8 cellular contexts compared by ENCODE assay signal in genomic region chr10:73879296-73880173, GRCh38. TPM values are rescaled to one million over a fixed set of nuclear protein-coding genes. Genes with fewer than 3 reads are reported as not detected.
DNase-seq lines count a peak whose midpoint lies in the region; ATAC-seq and TF ChIP-seq lines count a peak whose summit lies in the region.

No MANE protein-coding gene starts in this region.

- no peak overlapping the region for H3K27ac Mint-ChIP-seq in activated T-cell treated with anti-CD3 and anti-CD28 coated beads, Interleukin-2, amount 50 U/mL, for 72 hours

- no peaks in the 10 kb centered on the region for H3K36me3 ChIP-seq in Peyer's patch
- no peaks in the 10 kb centered on the region for H3K36me3 ChIP-seq in neutrophil
- no peaks in the 10 kb centered on the region for H3K36me3 ChIP-seq in stomach smooth muscle (ENCODE audit: control insufficient read depth in 2 of 2, insufficient read depth in 2 of 2, low read length in 2 of 2)

- H3K4me3 ChIP-seq in Peyer's patch, result no peak overlapping the region
- H3K4me3 ChIP-seq in fibroblast of mammary gland (ENCODE audit: control insufficient read depth, low read depth, low read length), result no peak overlapping the region
- H3K4me3 ChIP-seq in neutrophil (ENCODE audit: low read depth in 1 of 2, low read length in 1 of 2), result no peak overlapping the region
- H3K4me3 ChIP-seq in stomach smooth muscle (ENCODE audit: low read length in 2 of 2), result no peak overlapping the region

- H3K9ac ChIP-seq in stomach smooth muscle (ENCODE audit: low read length in 2 of 2), result peak overlapping the region in 1 of 2 donors; percentile 42

- peak; percentile 80 for ATAC-seq in GM21390 (IDR thresholded peaks at IDR 0.05; ENCODE audit: unreplicated experiment)
- peak; percentile 94 to 97 for ATAC-seq in activated T-cell treated with anti-CD3 and anti-CD28 coated beads, Interleukin-2, amount 50 U/mL, for 72 hours (replicated peaks in 1 of 2)

- H3K27ac ChIP-seq in Peyer's patch, result no peak overlapping the region
- H3K27ac ChIP-seq in neutrophil, result peak overlapping the region; percentile 44
- peak overlapping the region; percentile 60 for H3K27ac ChIP-seq in stomach smooth muscle (ENCODE audit: low read length)

- H3K27me3 ChIP-seq in Peyer's patch (no peaks in the 10 kb centered on the region), neutrophil (no peaks in the 10 kb centered on the region), stomach smooth muscle (ENCODE audit: control insufficient read depth in 1 of 2, insufficient read depth in 2 of 2, low read length in 2 of 2) (no peaks in the 10 kb centered on the region)

- H3K9me3 ChIP-seq in Peyer's patch (no peaks in the 10 kb centered on the region), neutrophil (no peaks in the 10 kb centered on the region), stomach smooth muscle (ENCODE audit: control insufficient read depth in 2 of 2, low read length in 2 of 2) (no peaks in the 10 kb centered on the region)

- no peaks in the 10 kb centered on the region for H3K27me3 Mint-ChIP-seq in activated T-cell treated with anti-CD3 and anti-CD28 coated beads, Interleukin-2, amount 50 U/mL, for 72 hours (ENCODE audit: low read depth)

- TF ChIP-seq CTCF in Peyer's patch (IDR thresholded peaks at IDR 0.05), result peak; percentile 93 to 98 (median 98)
- peak; percentile 85 for TF ChIP-seq CTCF in fibroblast of mammary gland (conservative IDR thresholded peaks at IDR 0.05; ENCODE audit: control insufficient read depth, insufficient read depth, low read depth, low read length)
- peak; percentile 99 for TF ChIP-seq CTCF in neutrophil (IDR thresholded peaks at IDR 0.05)

- TF ChIP-seq POLR2A in Peyer's patch (IDR thresholded peaks at IDR 0.05), result no peak

- peak overlapping the region in 1 of 2 donors; percentile 22 for H3K4me3 Mint-ChIP-seq in activated T-cell treated with anti-CD3 and anti-CD28 coated beads, Interleukin-2, amount 50 U/mL, for 72 hours

- no peaks in the 10 kb centered on the region for H3K9me3 Mint-ChIP-seq in activated T-cell treated with anti-CD3 and anti-CD28 coated beads, Interleukin-2, amount 50 U/mL, for 72 hours

- DNase-seq in D341Med (ENCODE audit: low spot score), result peak; percentile 79
- peak in 73 of 76 experiments; percentile 11 to 89 (median 75) for DNase-seq in HUDEP-2 (lab: John Stamatoyannopoulos, UW; ENCODE audit: unreplicated experiment in 76 of 76)
- DNase-seq in Peyer's patch, result peak; percentile 91 to 96 (median 92)
- DNase-seq in activated T-cell treated with anti-CD3 and anti-CD28 coated beads, Interleukin-2, amount 50 U/mL, for 72 hours, result peak; percentile 94 to 96
- DNase-seq in fibroblast of mammary gland (ENCODE audit: low read depth), result peak; percentile 79

- H3K36me3 Mint-ChIP-seq in activated T-cell treated with anti-CD3 and anti-CD28 coated beads, Interleukin-2, amount 50 U/mL, for 72 hours (ENCODE audit: insufficient read depth in 2 of 2), result no peaks in the 10 kb centered on the region

- H3K4me1 ChIP-seq in Peyer's patch (peaks cover 0 to 24% (median 2%) of the 10 kb centered on the region in 4 donors), neutrophil (ENCODE audit: control insufficient read depth in 1 of 2, insufficient read depth in 1 of 2, low read depth in 1 of 2, low read length in 1 of 2) (peaks cover 20 to 27% of the 10 kb centered on the region in 2 experiments), stomach smooth muscle (ENCODE audit: control insufficient read depth, insufficient read depth, low read length) (peaks cover 14% of the 10 kb centered on the region)

- peaks cover 50% of the 10 kb centered on the region for H3K4me1 Mint-ChIP-seq in activated T-cell treated with anti-CD3 and anti-CD28 coated beads, Interleukin-2, amount 50 U/mL, for 72 hours (ENCODE audit: low read depth)

RNA-seq across cellular contexts. Expression of gene CAMK2G, which starts 5.2 kb away (rescaled TPM):
- total RNA-seq in Peyer's patch, result 100 to 1,000 TPM in 3 of 4 donors, 10 to 100 TPM in 1; 34.7 to 159 (median 110) TPM
- 10 to 100 TPM; 25.0 to 30.3 TPM for total RNA-seq in activated T-cell treated with anti-CD3 and anti-CD28 coated beads, Interleukin-2, amount 50 U/mL, for 72 hours

RNA-seq across cellular contexts. Expression of gene PLAU, which starts 31.4 kb away (rescaled TPM):
- total RNA-seq in Peyer's patch, result 1 to 10 TPM in 3 of 4 donors, under 1 TPM in 1; 0.53 to 6.6 (median 2.7) TPM
- total RNA-seq in activated T-cell treated with anti-CD3 and anti-CD28 coated beads, Interleukin-2, amount 50 U/mL, for 72 hours, result under 1 TPM; 0.43 to 0.44 TPM

Comparison
In these comparisons a context has a peak if more than half of its experiments do, and no peak if none do; other contexts are left out.
1. H3K27ac ChIP-seq: peak in neutrophil (single experiment) and stomach smooth muscle (single experiment); none in Peyer's patch (0 of 4).
2. Peak in every context shown above with its lines, with median percentiles within 50 percentile points of each other: DNase-seq and CTCF ChIP-seq.